Comparison of ENCODE assay signal across 29 cellular contexts in the genomic region with DNA sequence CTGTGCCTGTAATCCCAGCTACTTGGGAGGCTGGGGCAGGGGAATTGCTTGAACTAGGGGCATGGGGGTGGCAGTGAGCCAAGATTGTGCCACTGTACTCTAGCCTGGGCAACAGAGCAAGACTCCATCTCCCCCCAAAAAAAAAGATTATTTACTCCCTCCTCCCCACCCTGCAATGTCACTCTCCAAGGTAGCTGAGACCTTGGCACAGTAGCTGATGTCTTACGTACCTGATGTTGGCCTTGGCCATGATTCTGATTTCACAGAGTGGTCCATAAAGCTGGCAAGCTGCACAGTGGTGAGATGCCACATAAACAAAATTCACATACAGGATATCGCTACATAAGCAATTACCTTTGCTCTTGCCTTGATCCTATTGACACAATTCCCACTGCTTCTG.
"Had no signal": no experiment of that assay in that cellular context is flagged by ENCODE, and none has a peak within 500 bp of the region (broad histone marks: within the 10 kb centered on the region; RNA-seq: fewer than 3 reads in every experiment).

No MANE protein-coding gene starts in this region.

- H3K9me3 Mint-ChIP-seq: stimulated activated memory B cell treated with anti-CD40 and anti-IgM and Interleukin-4, amounts not matched to agents 10 μg/mL and 1 μg/mL and 100 μg/mL, for 72 hours; stimulated activated naive B cell treated with anti-CD40 and anti-IgM and Interleukin-4, amounts not matched to agents 10 μg/mL and 1 μg/mL and 100 μg/mL, for 72 hours; stimulated activated naive CD8-positive, alpha-beta T cell treated with anti-CD3 and anti-CD28 coated beads, Interleukin-15, amount 100 ng/mL, for 72 hours; stimulated activated naive CD8-positive, alpha-beta T cell treated with anti-CD3 and anti-CD28 coated beads, Interleukin-15, Interleukin-2, amounts not matched to agents 100 ng/mL and 50 ng/mL, for 24 hours; type B pancreatic cell had no signal

- H3K27ac ChIP-seq: stomach, suprapubic skin, testis, thoracic aorta, thyroid gland, tibial artery, tibial nerve, transverse colon, upper lobe of left lung, upper lobe of right lung, uterus, vagina had no signal

- H3K27ac Mint-ChIP-seq: stimulated activated effector memory CD8-positive, alpha-beta T cell treated with anti-CD3 and anti-CD28 coated beads, Interleukin-12 subunit alpha, Interleukin-12 subunit beta, amount 100 ng/mL, for 72 hours; stimulated activated memory B cell treated with anti-CD40 and anti-IgM and Interleukin-4, amounts not matched to agents 10 μg/mL and 1 μg/mL and 100 μg/mL, for 72 hours; stimulated activated naive B cell treated with anti-CD40 and anti-IgM and Interleukin-4, amounts not matched to agents 10 μg/mL and 1 μg/mL and 100 μg/mL, for 72 hours; stimulated activated naive CD8-positive, alpha-beta T cell treated with anti-CD3 and anti-CD28 coated beads, Interleukin-15, amount 100 ng/mL, for 72 hours; stimulated activated naive CD8-positive, alpha-beta T cell treated with anti-CD3 and anti-CD28 coated beads, Interleukin-15, Interleukin-2, amounts not matched to agents 100 ng/mL and 50 ng/mL, for 24 hours; type B pancreatic cell had no signal

- H3K27me3 Mint-ChIP-seq: type B pancreatic cell had no signal

- H3K36me3 ChIP-seq: stomach, suprapubic skin, thoracic aorta, thyroid gland, tibial artery, tibial nerve, transverse colon, upper lobe of left lung, upper lobe of right lung, uterus, vagina had no signal

- H3K4me3 ChIP-seq: stomach, suprapubic skin, testis, thoracic aorta, thyroid gland, tibial artery, tibial nerve, transverse colon, upper lobe of left lung, upper lobe of right lung, uterus, vagina had no signal

- H3K4me3 Mint-ChIP-seq: stimulated activated effector memory CD8-positive, alpha-beta T cell treated with anti-CD3 and anti-CD28 coated beads, Interleukin-12 subunit alpha, Interleukin-12 subunit beta, amount 100 ng/mL, for 72 hours; stimulated activated memory B cell treated with anti-CD40 and anti-IgM and Interleukin-4, amounts not matched to agents 10 μg/mL and 1 μg/mL and 100 μg/mL, for 72 hours; stimulated activated naive B cell treated with anti-CD40 and anti-IgM and Interleukin-4, amounts not matched to agents 10 μg/mL and 1 μg/mL and 100 μg/mL, for 72 hours; stimulated activated naive CD8-positive, alpha-beta T cell treated with anti-CD3 and anti-CD28 coated beads, Interleukin-15, amount 100 ng/mL, for 72 hours; stimulated activated naive CD8-positive, alpha-beta T cell treated with anti-CD3 and anti-CD28 coated beads, Interleukin-15, Interleukin-2, amounts not matched to agents 100 ng/mL and 50 ng/mL, for 24 hours; type B pancreatic cell had no signal

- H3K36me3 Mint-ChIP-seq: stimulated activated effector memory CD8-positive, alpha-beta T cell treated with anti-CD3 and anti-CD28 coated beads, Interleukin-12 subunit alpha, Interleukin-12 subunit beta, amount 100 ng/mL, for 72 hours; stimulated activated memory B cell treated with anti-CD40 and anti-IgM and Interleukin-4, amounts not matched to agents 10 μg/mL and 1 μg/mL and 100 μg/mL, for 72 hours; stimulated activated naive B cell treated with anti-CD40 and anti-IgM and Interleukin-4, amounts not matched to agents 10 μg/mL and 1 μg/mL and 100 μg/mL, for 72 hours; type B pancreatic cell had no signal

- FAIRE-seq: urothelium cell line had no signal

- H3K27me3 ChIP-seq: suprapubic skin, testis, thyroid gland, tibial artery, tibial nerve, transverse colon, upper lobe of left lung, upper lobe of right lung, uterus, vagina had no signal

- H3K9me3 ChIP-seq: stomach, suprapubic skin, testis, thoracic aorta, thyroid gland, tibial artery, tibial nerve, transverse colon, upper lobe of left lung, upper lobe of right lung, uterus, vagina had no signal

- ATAC-seq: stimulated activated effector memory CD8-positive, alpha-beta T cell treated with anti-CD3 and anti-CD28 coated beads, Interleukin-12 subunit alpha, Interleukin-12 subunit beta, amount 100 ng/mL, for 72 hours; stimulated activated memory B cell treated with anti-CD40 and anti-IgM and Interleukin-4, amounts not matched to agents 10 μg/mL and 1 μg/mL and 100 μg/mL, for 72 hours; stimulated activated naive B cell treated with anti-CD40 and anti-IgM and Interleukin-4, amounts not matched to agents 10 μg/mL and 1 μg/mL and 100 μg/mL, for 72 hours; stimulated activated naive CD8-positive, alpha-beta T cell treated with anti-CD3 and anti-CD28 coated beads, Interleukin-15, amount 100 ng/mL, for 72 hours; stimulated activated naive CD8-positive, alpha-beta T cell treated with anti-CD3 and anti-CD28 coated beads, Interleukin-15, Interleukin-2, amounts not matched to agents 100 U/mL and 50 U/mL, for 24 hours; upper lobe of right lung had no signal

- H3K4me1 Mint-ChIP-seq: stimulated activated memory B cell treated with anti-CD40 and anti-IgM and Interleukin-4, amounts not matched to agents 10 μg/mL and 1 μg/mL and 100 μg/mL, for 72 hours; stimulated activated naive B cell treated with anti-CD40 and anti-IgM and Interleukin-4, amounts not matched to agents 10 μg/mL and 1 μg/mL and 100 μg/mL, for 72 hours had no signal

- DNase-seq: stimulated activated CD4-positive, alpha-beta T cell treated with anti-CD3 and anti-CD28 coated beads, Interleukin-2, amount 100 ng/mL, for 48 hours; stimulated activated CD4-positive, alpha-beta T cell treated with anti-CD3 and anti-CD28 coated beads, Interleukin-4, amount 100 ng/mL, for 1 hour; stimulated activated CD4-positive, alpha-beta T cell treated with anti-CD3 and anti-CD28 coated beads, Interleukin-4, amount 100 ng/mL, for 24 hours; stimulated activated CD4-positive, alpha-beta T cell treated with anti-CD3 and anti-CD28 coated beads, Interleukin-4, amount 100 ng/mL, for 4 hours; stimulated activated CD8-positive, alpha-beta memory T cell treated with anti-CD3 and anti-CD28 coated beads, Interleukin-4, amount 100 ng/mL, for 48 hours; stimulated activated naive B cell treated with anti-CD40 and anti-IgM and Interleukin-4, amounts not matched to agents 10 μg/mL and 1 μg/mL and 100 μg/mL, for 72 hours; stimulated activated naive CD4-positive, alpha-beta T cell; stimulated activated naive CD4-positive, alpha-beta T cell treated with Interleukin-2 at 50 U/mL for 16 hours; stimulated activated naive CD8-positive, alpha-beta T cell treated with anti-CD3 and anti-CD28 coated beads, Interleukin-15, amount 100 ng/mL, for 72 hours; stimulated activated naive CD8-positive, alpha-beta T cell treated with anti-CD3 and anti-CD28 coated beads, Interleukin-15, Interleukin-2, amounts not matched to agents 100 U/mL and 50 U/mL, for 24 hours; stomach; substantia nigra; testis; thyroid gland; tibial artery; transverse colon; trophoblast cell; upper lobe of left lung; upper lobe of right lung; uterus had no signal

- H3K4me1 ChIP-seq: stomach, suprapubic skin, testis, thyroid gland, tibial artery, tibial nerve, transverse colon, upper lobe of left lung, upper lobe of right lung, uterus, vagina had no signal
